Comparison of ENCODE assay signal across 23 cellular contexts in the genomic region with DNA sequence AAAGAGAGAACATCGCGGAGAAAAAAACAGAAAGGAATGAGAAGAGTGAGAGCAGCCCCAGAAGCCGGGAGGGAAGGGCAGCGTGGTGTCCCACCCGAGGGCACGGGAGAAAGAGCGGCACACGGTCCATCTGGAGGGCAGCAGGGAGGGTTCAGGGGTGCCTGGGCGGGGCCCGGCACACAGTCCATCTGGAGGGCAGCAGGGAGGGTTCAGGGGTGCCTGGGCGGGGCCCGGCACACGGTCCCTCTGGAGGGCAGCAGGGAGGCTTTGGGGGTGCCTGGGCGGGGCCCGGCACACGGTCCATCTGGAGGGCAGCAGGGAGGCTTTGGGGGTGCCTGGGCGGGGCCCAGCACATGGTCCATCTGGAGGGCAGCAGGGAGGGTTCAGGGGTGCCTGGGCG.
DNase-seq lines count a peak whose midpoint lies in the region; ATAC-seq and TF ChIP-seq lines count a peak whose summit lies in the region.
"Had no signal": no experiment of that assay in that cellular context is flagged by ENCODE, and none has a peak within 500 bp of the region (broad histone marks: within the 10 kb centered on the region; RNA-seq: fewer than 3 reads in every experiment).

No MANE protein-coding gene starts in this region.

- TF ChIP-seq EP300 in sigmoid colon (IDR thresholded peaks at IDR 0.05), result no peak

- TF ChIP-seq POLR2A in adrenal gland (IDR thresholded peaks at IDR 0.05), result no peak
- TF ChIP-seq POLR2A in sigmoid colon (IDR thresholded peaks at IDR 0.05), result no peak

- H3K27me3 ChIP-seq in adrenal gland (no peaks in the 10 kb centered on the region), sigmoid colon (no peaks in the 10 kb centered on the region)
- H3K27me3 ChIP-seq: ovary, right atrium auricular region, upper lobe of right lung had no signal

- H3K36me3 Mint-ChIP-seq in IgD-negative memory B cell, result no peaks in the 10 kb centered on the region
- H3K36me3 Mint-ChIP-seq in memory B cell, result no peaks in the 10 kb centered on the region
- H3K36me3 Mint-ChIP-seq in stimulated activated effector memory CD8-positive, alpha-beta T cell treated with anti-CD3 and anti-CD28 coated beads, Interleukin-12 subunit alpha, Interleukin-12 subunit beta, amount 100 ng/mL, for 72 hours, result no peaks in the 10 kb centered on the region

- H3K4me1 ChIP-seq in adrenal gland (replicated peaks in 1 of 2) (peaks cover 12 to 13% of the 10 kb centered on the region in 2 donors), sigmoid colon (no peaks in the 10 kb centered on the region)
- H3K4me1 ChIP-seq: upper lobe of right lung had no signal

- H3K9me3 ChIP-seq in adrenal gland (replicated peaks in 1 of 3), result no peaks in the 10 kb centered on the region
- H3K9me3 ChIP-seq in sigmoid colon, result no peaks in the 10 kb centered on the region
- H3K9me3 ChIP-seq: ovary, right atrium auricular region, upper lobe of right lung had no signal

- H3K36me3 ChIP-seq in adrenal gland (replicated peaks in 1 of 2) (peaks cover 0 to 7% of the 10 kb centered on the region in 2 donors), sigmoid colon (peaks cover 5 to 82% (median 19%) of the 10 kb centered on the region in 4 donors)
- H3K36me3 ChIP-seq: ovary had no signal

- H3K27ac ChIP-seq in adrenal gland (peak overlapping the region in 3 of 5 donors; percentile 53 to 84 (median 73)), sigmoid colon (no peak overlapping the region)
- H3K27ac ChIP-seq: ovary, right atrium auricular region, upper lobe of right lung had no signal

- 91 to 96% (median 93%) methylated on average over 14 to 18 of the region's 18 CpGs for WGBS in adrenal gland, 4 donors
- 75 to 90% methylated on average over 18 of the region's 18 CpGs for WGBS in sigmoid colon, 2 donors

- ATAC-seq in memory B cell (ENCODE audit: low read depth) (no peak), GM19035 (IDR thresholded peaks at IDR 0.05; ENCODE audit: unreplicated experiment) (no peak)
- ATAC-seq in stimulated activated effector memory CD8-positive, alpha-beta T cell treated with anti-CD3 and anti-CD28 coated beads, Interleukin-12 subunit alpha, Interleukin-12 subunit beta, amount 100 ng/mL, for 72 hours, result no peak
- ATAC-seq: naive thymus-derived CD8-positive, alpha-beta T cell; upper lobe of right lung had no signal

- H3K9me3 Mint-ChIP-seq in IgD-negative memory B cell (no peaks in the 10 kb centered on the region), memory B cell (no peaks in the 10 kb centered on the region)
- H3K9me3 Mint-ChIP-seq in stimulated activated effector memory CD8-positive, alpha-beta T cell treated with anti-CD3 and anti-CD28 coated beads, Interleukin-12 subunit alpha, Interleukin-12 subunit beta, amount 100 ng/mL, for 72 hours, result no peaks in the 10 kb centered on the region
- H3K9me3 Mint-ChIP-seq: CD4-positive, alpha-beta memory T cell; T-helper 1 cell treated with Interleukin-12 subunit alpha and Interleukin-12 subunit beta and Interleukin-4 antibody, amounts not matched to agents 30 μg/mL and 1 μg/mL, for 36 hours had no signal

- TF ChIP-seq CTCF in adrenal gland (IDR thresholded peaks at IDR 0.05) (no peak), sigmoid colon (IDR thresholded peaks at IDR 0.05) (no peak)

- no peak overlapping the region for H3K4me3 ChIP-seq in adrenal gland
- no peak overlapping the region for H3K4me3 ChIP-seq in sigmoid colon
- H3K4me3 ChIP-seq: ovary, right atrium auricular region, upper lobe of right lung had no signal

- H3K27ac Mint-ChIP-seq in IgD-negative memory B cell (peak overlapping the region; percentile 75 to 91 (median 90)), memory B cell (peak overlapping the region; percentile 66)
- H3K27ac Mint-ChIP-seq in stimulated activated effector memory CD8-positive, alpha-beta T cell treated with anti-CD3 and anti-CD28 coated beads, Interleukin-12 subunit alpha, Interleukin-12 subunit beta, amount 100 ng/mL, for 72 hours, result peak overlapping the region; percentile 90
- H3K27ac Mint-ChIP-seq: T-helper 1 cell treated with Interleukin-12 subunit alpha and Interleukin-12 subunit beta and Interleukin-4 antibody, amounts not matched to agents 30 μg/mL and 1 μg/mL, for 36 hours had no signal

- DNase-seq in adrenal gland (peak in 1 of 7 donors; percentile 31), memory B cell (ENCODE audit: low spot score in 2 of 2) (no peak), midbrain (lab: John Stamatoyannopoulos, UW) (no peak), sigmoid colon (no peak)
- no peak for DNase-seq in stimulated activated effector memory CD8-positive, alpha-beta T cell treated with anti-CD3 and anti-CD28 coated beads, Interleukin-12 subunit alpha, Interleukin-12 subunit beta, amount 100 ng/mL, for 72 hours (ENCODE audit: low spot score in 2 of 2)
- no peak for DNase-seq in activated effector memory CD4-positive, alpha-beta T cell treated with anti-CD3 and anti-CD28 coated beads, Interleukin-2, amount 50 U/mL, for 16 hours
- DNase-seq: activated CD8-positive, alpha-beta memory T cell treated with anti-CD3 and anti-CD28 coated beads for 24 hours; activated T-cell treated with anti-CD3 and anti-CD28 coated beads, Interleukin-2, amount 50 U/mL, for 1 hour; caudate nucleus; CD4-positive, alpha-beta memory T cell; DMS 273 treated with DMSO at 0.1 percent for 48 hours; head of caudate nucleus; naive thymus-derived CD8-positive, alpha-beta T cell; NCI-H1694 treated with DMSO at 0.1 percent for 48 hours; NCI-H2171 treated with DMSO at 0.1 percent for 48 hours; NCI-H526 treated with DMSO at 0.1 percent for 48 hours; ovary; RPMI8226; upper lobe of right lung had no signal

- peaks cover 31 to 47% (median 46%) of the 10 kb centered on the region in 3 donors for H3K4me1 Mint-ChIP-seq in IgD-negative memory B cell
- H3K4me1 Mint-ChIP-seq in memory B cell, result peaks cover 45% of the 10 kb centered on the region
- H3K4me1 Mint-ChIP-seq in stimulated activated effector memory CD8-positive, alpha-beta T cell treated with anti-CD3 and anti-CD28 coated beads, Interleukin-12 subunit alpha, Interleukin-12 subunit beta, amount 100 ng/mL, for 72 hours, result peaks cover 9% of the 10 kb centered on the region

- H3K27me3 Mint-ChIP-seq in IgD-negative memory B cell (peaks cover 10% of the 10 kb centered on the region), memory B cell (no peaks in the 10 kb centered on the region)
- H3K27me3 Mint-ChIP-seq: CD4-positive, alpha-beta memory T cell; naive thymus-derived CD8-positive, alpha-beta T cell had no signal

- intact Hi-C loops in adrenal gland (cut with DNase I) (no loop called here), sigmoid colon (cut with DNase I) (no loop called here)

- H3K4me3 Mint-ChIP-seq in IgD-negative memory B cell, result peak overlapping the region; percentile 67 to 92 (median 73)
- H3K4me3 Mint-ChIP-seq in memory B cell, result peak overlapping the region; percentile 75
- no peak overlapping the region for H3K4me3 Mint-ChIP-seq in stimulated activated effector memory CD8-positive, alpha-beta T cell treated with anti-CD3 and anti-CD28 coated beads, Interleukin-12 subunit alpha, Interleukin-12 subunit beta, amount 100 ng/mL, for 72 hours
- H3K4me3 Mint-ChIP-seq: T-helper 1 cell treated with Interleukin-12 subunit alpha and Interleukin-12 subunit beta and Interleukin-4 antibody, amounts not matched to agents 30 μg/mL and 1 μg/mL, for 36 hours had no signal

Comparison
In these comparisons a context has a peak if more than half of its experiments do, and no peak if none do; other contexts are left out.
1. H3K27ac ChIP-seq: peak in adrenal gland (3 of 5); none in sigmoid colon (0 of 4).
2. Peak in every context shown above with its lines, with median percentiles within 50 percentile points of each other: H3K27ac Mint-ChIP-seq.